ENCODE assay signal across 37 cellular contexts in genomic region chr21:35268817-35269216, GRCh38.
"Had no signal": no experiment of that assay in that cellular context is flagged by ENCODE, and none has a peak within 500 bp of the region (broad histone marks: within the 10 kb centered on the region; RNA-seq: fewer than 3 reads in every experiment).

No MANE protein-coding gene starts in this region.

- H3K27ac ChIP-seq: adrenal gland, ascending aorta, body of pancreas, brain microvascular endothelial cell, breast epithelium, VCaP had no signal

- H3K36me3 ChIP-seq: adrenal gland, ascending aorta, brain microvascular endothelial cell, breast epithelium had no signal

- H3K9me3 Mint-ChIP-seq: activated B cell treated with CpG ODN at 0.5 μM for 24 hours; activated CD4-positive, alpha-beta memory T cell treated with anti-CD3 and anti-CD28 coated beads for 36 hours had no signal

- H3K4me3 ChIP-seq: adrenal gland, ascending aorta, body of pancreas, breast epithelium had no signal

- H3K9me3 ChIP-seq: adrenal gland, ascending aorta, body of pancreas, breast epithelium had no signal

- H3K27ac Mint-ChIP-seq: activated B cell treated with CpG ODN at 0.5 μM for 24 hours; activated CD4-positive, alpha-beta memory T cell treated with anti-CD3 and anti-CD28 coated beads for 36 hours; activated CD4-positive, alpha-beta T cell treated with anti-CD3 and anti-CD28 coated beads, Interleukin-2, amount 10 ng/mL, durations not matched to agents 24 days and 14 days; activated CD8-positive, alpha-beta T cell treated with anti-CD3 and anti-CD28 coated beads for 36 hours; activated naive CD4-positive, alpha-beta T cell treated with anti-CD3 and anti-CD28 coated beads for 36 hours; activated naive CD4-positive, alpha-beta T cell treated with anti-CD3 and anti-CD28 coated beads, Interleukin-2, amount 50 U/mL, for 72 hours; activated naive CD8-positive, alpha-beta T cell treated with anti-CD3 and anti-CD28 coated beads for 36 hours; activated T-cell treated with anti-CD3 and anti-CD28 coated beads, Interleukin-2, amount 50 U/mL, for 72 hours; activated T-helper 1 cell treated with anti-CD3 and anti-CD28 coated beads, Interleukin-12 subunit alpha, Interleukin-12 subunit beta, Interleukin-2, Interleukin-4 antibody, amounts not matched to agents 30 ng/mL and 10 ng/mL and 1 ng/mL, durations not matched to agents 14 hours and 24 hours and 36 hours; activated T-helper 17 cell treated with anti-CD3 and anti-CD28 coated beads, Interleukin-2, amount 50 U/mL, for 72 hours; T-helper 1 cell treated with Interleukin-12 subunit alpha and Interleukin-12 subunit beta and Interleukin-4 antibody, amounts not matched to agents 30 μg/mL and 1 μg/mL, for 36 hours; T-helper 2 cell treated with Interferon-gamma antibody and Interleukin-4, amounts not matched to agents 5 μg/mL and 100 μg/mL, for 36 hours had no signal

- H3K36me3 Mint-ChIP-seq: activated CD4-positive, alpha-beta memory T cell treated with anti-CD3 and anti-CD28 coated beads for 36 hours had no signal

- H3K4me3 Mint-ChIP-seq: activated B cell treated with CpG ODN at 0.5 μM for 24 hours; activated CD4-positive, alpha-beta memory T cell treated with anti-CD3 and anti-CD28 coated beads for 36 hours; activated CD4-positive, alpha-beta T cell treated with anti-CD3 and anti-CD28 coated beads, Interleukin-2, amount 10 ng/mL, durations not matched to agents 24 days and 14 days; activated CD8-positive, alpha-beta T cell treated with anti-CD3 and anti-CD28 coated beads for 36 hours; activated naive CD4-positive, alpha-beta T cell treated with anti-CD3 and anti-CD28 coated beads for 36 hours; activated naive CD8-positive, alpha-beta T cell treated with anti-CD3 and anti-CD28 coated beads for 36 hours; activated T-cell treated with anti-CD3 and anti-CD28 coated beads, Interleukin-2, amount 50 U/mL, for 4 hours; activated T-cell treated with anti-CD3 and anti-CD28 coated beads, Interleukin-2, amount 50 U/mL, for 72 hours; activated T-helper 1 cell treated with anti-CD3 and anti-CD28 coated beads, Interleukin-12 subunit alpha, Interleukin-12 subunit beta, Interleukin-2, Interleukin-4 antibody, amounts not matched to agents 30 ng/mL and 10 ng/mL and 1 ng/mL, durations not matched to agents 14 hours and 24 hours and 36 hours; activated T-helper 17 cell treated with anti-CD3 and anti-CD28 coated beads, Interleukin-2, amount 50 U/mL, for 72 hours; T-helper 1 cell treated with Interleukin-12 subunit alpha and Interleukin-12 subunit beta and Interleukin-4 antibody, amounts not matched to agents 30 μg/mL and 1 μg/mL, for 36 hours; T-helper 2 cell treated with Interferon-gamma antibody and Interleukin-4, amounts not matched to agents 5 μg/mL and 100 μg/mL, for 36 hours had no signal

- ATAC-seq: activated CD8-positive, alpha-beta T cell treated with anti-CD3 and anti-CD28 coated beads for 36 hours; activated naive CD4-positive, alpha-beta T cell treated with anti-CD3 and anti-CD28 coated beads, Interleukin-2, amount 50 U/mL, for 72 hours; activated T-cell treated with anti-CD3 and anti-CD28 coated beads, Interleukin-2, amount 50 U/mL, for 4 hours; activated T-cell treated with anti-CD3 and anti-CD28 coated beads, Interleukin-2, amount 50 U/mL, for 72 hours; activated T-helper 17 cell treated with anti-CD3 and anti-CD28 coated beads, Interleukin-2, amount 50 U/mL, for 72 hours; body of pancreas had no signal

- H3K27me3 ChIP-seq: adrenal gland, ascending aorta, body of pancreas, brain microvascular endothelial cell, breast epithelium had no signal

- DNase-seq: activated B cell treated with CpG ODN at 0.5 μM for 24 hours; activated CD4-positive, alpha-beta memory T cell treated with anti-CD3 and anti-CD28 coated beads for 36 hours; activated CD4-positive, alpha-beta T cell treated with anti-CD3 and anti-CD28 coated beads for 4 hours; activated CD4-positive, alpha-beta T cell treated with anti-CD3 and anti-CD28 coated beads, Interleukin-2, amount 50 U/mL, for 1 hour; activated CD4-positive, alpha-beta T cell treated with anti-CD3 and anti-CD28 coated beads, Interleukin-2, amount 50 U/mL, for 4 hours; activated CD4-positive, CD25-positive, alpha-beta regulatory T cell treated with anti-CD3 and anti-CD28 coated beads, Interleukin-2, amount 50 U/mL, for 72 hours; activated CD8-positive, alpha-beta memory T cell treated with anti-CD3 and anti-CD28 coated beads, Interleukin-2, amount 50 U/mL, for 4 hours; activated CD8-positive, alpha-beta T cell treated with anti-CD3 and anti-CD28 coated beads for 36 hours; activated effector memory CD4-positive, alpha-beta T cell treated with anti-CD3 and anti-CD28 coated beads, Interleukin-2, amount 50 U/mL, for 16 hours; activated gamma-delta T cell treated with Interleukin-2 at 50 U/mL for 16 hours; activated naive CD4-positive, alpha-beta T cell; activated naive CD4-positive, alpha-beta T cell treated with anti-CD3 and anti-CD28 coated beads for 36 hours; activated naive CD4-positive, alpha-beta T cell treated with anti-CD3 and anti-CD28 coated beads, Interleukin-2, amount 50 U/mL, for 16 hours; activated naive CD8-positive, alpha-beta T cell treated with anti-CD3 and anti-CD28 coated beads for 36 hours; activated T-cell treated with anti-CD3 and anti-CD28 coated beads for 4 hours; activated T-cell treated with anti-CD3 and anti-CD28 coated beads, Interleukin-2, amount 50 U/mL, for 1 hour; activated T-cell treated with anti-CD3 and anti-CD28 coated beads, Interleukin-2, amount 50 U/mL, for 4 hours; activated T-cell treated with anti-CD3 and anti-CD28 coated beads, Interleukin-2, amount 50 U/mL, for 72 hours; adrenal gland; amygdala; anterior cingulate cortex; body of pancreas; brain microvascular endothelial cell; central memory CD4-positive, alpha-beta T cell; T-helper 2 cell; T-helper 9 cell had no signal

- H3K4me1 Mint-ChIP-seq: activated B cell treated with CpG ODN at 0.5 μM for 24 hours; activated CD4-positive, alpha-beta T cell treated with anti-CD3 and anti-CD28 coated beads, Interleukin-2, amount 10 ng/mL, durations not matched to agents 24 days and 14 days; activated naive CD8-positive, alpha-beta T cell treated with anti-CD3 and anti-CD28 coated beads for 36 hours; activated T-helper 17 cell treated with anti-CD3 and anti-CD28 coated beads, Interleukin-2, amount 50 U/mL, for 72 hours had no signal

- H3K4me1 ChIP-seq: adrenal gland, ascending aorta, body of pancreas, breast epithelium had no signal

- H3K27me3 Mint-ChIP-seq: activated CD8-positive, alpha-beta T cell treated with anti-CD3 and anti-CD28 coated beads for 36 hours; activated T-helper 17 cell treated with anti-CD3 and anti-CD28 coated beads, Interleukin-2, amount 50 U/mL, for 72 hours had no signal

- FAIRE-seq: colon, TTC549 had no signal
